Comparison of ENCODE assay signal across 8 cellular contexts in genomic region chr11:14645247-14645912, GRCh38. TPM values are rescaled to one million over a fixed set of nuclear protein-coding genes. Genes with fewer than 3 reads are reported as not detected.
A peak's percentile ranks its signal among the peaks of the same experiment; 100 is the strongest.
DNase-seq lines count a peak whose midpoint lies in the region; ATAC-seq, FAIRE-seq and TF ChIP-seq lines count a peak whose summit lies in the region.

No MANE protein-coding gene starts in this region.

- H3K9ac ChIP-seq in H1 (replicated peaks in 1 of 4; ENCODE audit: extremely low read depth in 1 of 4, low read depth in 3 of 4, low read length in 3 of 4) = no peak overlapping the region
- no peak overlapping the region for H3K9ac ChIP-seq in neuronal stem cell (ENCODE audit: low read depth, low read length, poor library complexity)

- no peak for TF ChIP-seq EP300 in H1 (IDR thresholded peaks at IDR 0.05; ENCODE audit: borderline replicate concordance in 1 of 2, low read depth in 2 of 2, low read length in 2 of 2)

- POLR2A ChIA-PET in activated CD4-positive, alpha-beta T cell treated with anti-CD3 and anti-CD28 coated beads for 36 hours (lab: Charles Lee) = interaction anchor here (0.9 to 1.9 kb wide), 10 partner anchors 8 to 261 kb away, joined by 3 to 7 read pairs (median 4); partner anchors contain the start of gene PSMA1
- POLR2A ChIA-PET in H1 (lab: Charles Lee; ENCODE audit: partially characterized antibody) = interaction anchor here (0.7 to 2.0 kb wide), 9 partner anchors 11 to 247 kb away, joined by 3 to 10 read pairs (median 5); partner anchors contain the start of gene CYP2R1

- H3K27me3 Mint-ChIP-seq in activated CD4-positive, alpha-beta T cell treated with anti-CD3 and anti-CD28 coated beads for 36 hours = no peaks in the 10 kb centered on the region

- H2BK15ac ChIP-seq in H1 (ENCODE audit: low read length) = no peak overlapping the region
- H2BK15ac ChIP-seq in neuronal stem cell (ENCODE audit: low read length) = no peak overlapping the region

- H3K4ac ChIP-seq in H1 (replicated peaks; ENCODE audit: insufficient read length, low read depth, low read length) (no peak overlapping the region), neuronal stem cell (ENCODE audit: low read length) (no peak overlapping the region)

- no peak for TF ChIP-seq POLR2A in H1 (IDR thresholded peaks at IDR 0.05; ENCODE audit: control extremely low read depth in 1 of 2, low read depth in 2 of 2, low read length in 2 of 2)

- no peaks in the 10 kb centered on the region for H3K79me1 ChIP-seq in H1 (ENCODE audit: low read depth, low read length)
- H3K79me1 ChIP-seq in neuronal stem cell (ENCODE audit: low read depth, low read length) = peaks cover 5% of the 10 kb centered on the region

- H4K20me1 ChIP-seq in H1 (replicated peaks in 1 of 2; ENCODE audit: control insufficient read depth in 1 of 2, insufficient read depth in 2 of 2, low read length in 2 of 2) = peaks cover 6 to 7% of the 10 kb centered on the region in 2 experiments

- H3K18ac ChIP-seq in H1 (ENCODE audit: extremely low read depth, low read length) (no peak overlapping the region), neuronal stem cell (ENCODE audit: low read length) (no peak overlapping the region)

- H3K4me1 Mint-ChIP-seq in activated CD4-positive, alpha-beta T cell treated with anti-CD3 and anti-CD28 coated beads for 36 hours = peaks cover 52% of the 10 kb centered on the region

- no peak overlapping the region for H2BK120ac ChIP-seq in H1 (replicated peaks; ENCODE audit: low read depth, low read length)
- H2BK120ac ChIP-seq in neuronal stem cell (ENCODE audit: low read depth, low read length) = no peak overlapping the region

- H3K4me1 ChIP-seq in H1 (replicated peaks in 1 of 4; ENCODE audit: control insufficient read depth in 3 of 4, insufficient read depth in 4 of 4, low read length in 3 of 4) (peaks cover 0 to 3% (median 0%) of the 10 kb centered on the region in 4 experiments; a peak in 2 of 7 replicates), neuronal stem cell (ENCODE audit: control insufficient read depth in 2 of 2, insufficient read depth in 1 of 2, low read depth in 1 of 2, low read length in 2 of 2) (peaks cover 3 to 5% of the 10 kb centered on the region in 2 donors)

- H2BK12ac ChIP-seq in H1 (ENCODE audit: low read depth, low read length) = no peak overlapping the region
- H2BK12ac ChIP-seq in neuronal stem cell (ENCODE audit: low read length) = no peak overlapping the region

- H3K4me3 Mint-ChIP-seq in activated CD4-positive, alpha-beta T cell treated with anti-CD3 and anti-CD28 coated beads for 36 hours = peak overlapping the region; percentile 75

- no peak overlapping the region for H2BK5ac ChIP-seq in H1 (ENCODE audit: low read depth, low read length)
- no peak overlapping the region for H2BK5ac ChIP-seq in neuronal stem cell (ENCODE audit: low read length)

- no peaks in the 10 kb centered on the region for H3K9me3 Mint-ChIP-seq in activated CD4-positive, alpha-beta T cell treated with anti-CD3 and anti-CD28 coated beads for 36 hours (ENCODE audit: low read depth)

- H3K23ac ChIP-seq in H1 (ENCODE audit: insufficient read length) (no peak overlapping the region), neuronal stem cell (ENCODE audit: low read depth, low read length, poor library complexity) (no peak overlapping the region)

- intact Hi-C loops in activated CD4-positive, alpha-beta T cell treated with anti-CD3 and anti-CD28 coated beads for 36 hours (cut with DNase I, micrococcal nuclease) = loop anchor here (1.0 to 10.0 kb wide), 11 partner anchors 52 to 427 kb away; partner anchors contain the start of genes PSMA1 (in 2 of the 2), CALCB (in 1 of the 2) and COPB1 (in 1 of the 2)

- H3K27ac Mint-ChIP-seq in activated CD4-positive, alpha-beta T cell treated with anti-CD3 and anti-CD28 coated beads for 36 hours = peak overlapping the region; percentile 89

- H3K27me3 ChIP-seq in H1 (replicated peaks in 1 of 4; ENCODE audit: control insufficient read depth in 3 of 4, extremely low read depth in 1 of 4, insufficient read depth in 3 of 4, low read length in 3 of 4) = peaks cover 2 to 30% (median 19%) of the 10 kb centered on the region in 4 experiments
- peaks cover 0 to 2% (median 0%) of the 10 kb centered on the region in 3 experiments for H3K27me3 ChIP-seq in neuronal stem cell (ENCODE audit: control insufficient read depth in 3 of 3, insufficient read depth in 3 of 3, low read depth in 1 of 3, low read length in 3 of 3)

- no peak overlapping the region for H2AK5ac ChIP-seq in H1 (ENCODE audit: low read depth, low read length)
- no peak overlapping the region for H2AK5ac ChIP-seq in neuronal stem cell (ENCODE audit: low read depth, low read length)

- no peak overlapping the region for H3K14ac ChIP-seq in H1 (ENCODE audit: insufficient read length)
- no peak overlapping the region for H3K14ac ChIP-seq in neuronal stem cell (ENCODE audit: low read length)

- no peak for TF ChIP-seq CTCF in H1 (IDR thresholded peaks at IDR 0.05; ENCODE audit: control extremely low read depth in 1 of 3, insufficient read depth in 1 of 3, low read depth in 1 of 3, low read length in 3 of 3)

- H3K79me2 ChIP-seq in H1 (ENCODE audit: control insufficient read depth in 1 of 2, insufficient read depth in 2 of 2, low read length in 2 of 2) = peaks cover 0 to 6% of the 10 kb centered on the region in 2 experiments; a peak in 2 of 4 replicates

- CTCF ChIA-PET in activated CD4-positive, alpha-beta T cell treated with anti-CD3 and anti-CD28 coated beads for 36 hours (lab: Charles Lee) = interaction anchor here (0.6 to 3.6 kb wide), 16 partner anchors 12 to 262 kb away, joined by 3 to 17 read pairs (median 5); partner anchors contain the start of gene CYP2R1
- CTCF ChIA-PET in H1 (lab: Charles Lee; ENCODE audit: partially characterized antibody) = interaction anchor here (0.6 to 1.9 kb wide), 9 partner anchors 8 to 571 kb away, joined by 3 to 8 read pairs (median 4); partner anchors contain the start of gene PSMA1

- peaks cover 41% of the 10 kb centered on the region for H3K36me3 Mint-ChIP-seq in activated CD4-positive, alpha-beta T cell treated with anti-CD3 and anti-CD28 coated beads for 36 hours (ENCODE audit: low read depth)

- H3K27ac ChIP-seq in H1 (ENCODE audit: low read depth, low read length) = no peak overlapping the region
- no peak overlapping the region for H3K27ac ChIP-seq in neuronal stem cell (replicated peaks; ENCODE audit: low read length)

- peak; percentile 55 for ATAC-seq in activated CD4-positive, alpha-beta T cell treated with anti-CD3 and anti-CD28 coated beads for 36 hours

- H4K8ac ChIP-seq in H1 (ENCODE audit: extremely low read depth, insufficient read depth, low read length) (no peak overlapping the region), neuronal stem cell (ENCODE audit: low read depth, low read length) (no peak overlapping the region)

- no peak overlapping the region for H3K56ac ChIP-seq in H1 (replicated peaks; ENCODE audit: insufficient read length, low read depth, low read length)

- FAIRE-seq in H1 (lab: Jason Lieb, UNC) = no peak

- H4K91ac ChIP-seq in H1 (replicated peaks; ENCODE audit: insufficient read length, low read length) (no peak overlapping the region), neuronal stem cell (ENCODE audit: low read depth, low read length, poor library complexity) (no peak overlapping the region)

- H2BK20ac ChIP-seq in H1 (ENCODE audit: low read length) = no peak overlapping the region

- peak overlapping the region; percentile 79 to 88 for H3K4me2 ChIP-seq in H1 (ENCODE audit: insufficient read depth in 1 of 2, low read depth in 2 of 2, low read length in 2 of 2)
- H3K4me2 ChIP-seq in neuronal stem cell (ENCODE audit: insufficient read depth, low read length, poor library complexity, severe bottlenecking) = peak overlapping the region; percentile 83

- H3K23me2 ChIP-seq in H1 (ENCODE audit: low read depth, low read length) = peaks cover 14% of the 10 kb centered on the region; the same call in 1 of the 2 replicates

- no peak for DNase-seq in activated CD4-positive, alpha-beta T cell treated with anti-CD3 and anti-CD28 coated beads for 36 hours
- no peak for DNase-seq in activated CD4-positive, alpha-beta T cell treated with anti-CD3 and anti-CD28 coated beads, Interleukin-2, amount 50 U/mL, for 1 hour
- DNase-seq in RPMI7951 (ENCODE audit: low read depth) (peak; percentile 10), H1 (ENCODE audit: low read depth in 1 of 2, low spot score in 2 of 2) (no peak), neuronal stem cell (ENCODE audit: low spot score) (no peak), NCI-H187 treated with DMSO at 0.1 percent for 48 hours (lab: John Stamatoyannopoulos, UW) (no peak), NCI-H1048 (lab: John Stamatoyannopoulos, UW) (no peak), activated gamma-delta T cell treated with Interleukin-2 at 50 U/mL for 16 hours (no peak)

- H3K4me3 ChIP-seq in H1 (ENCODE audit: extremely low read depth in 1 of 4, insufficient read depth in 2 of 4, low read depth in 3 of 4, low read length in 4 of 4) (peak overlapping the region; percentile 74 to 89 (median 76)), neuronal stem cell (ENCODE audit: low read length in 2 of 2) (peak overlapping the region; percentile 88 to 98)

- H2AFZ ChIP-seq in H1 (ENCODE audit: low read length) (no peak overlapping the region), neuronal stem cell (ENCODE audit: low read length) (peak overlapping the region; percentile 99)

- no peak overlapping the region for H4K5ac ChIP-seq in H1 (ENCODE audit: insufficient read length, low read depth, low read length)

- no peaks in the 10 kb centered on the region for H3K36me3 ChIP-seq in H1 (ENCODE audit: control insufficient read depth in 2 of 4, insufficient read depth in 4 of 4, low read length in 3 of 4)
- no peaks in the 10 kb centered on the region for H3K36me3 ChIP-seq in neuronal stem cell (replicated peaks in 1 of 2; ENCODE audit: control insufficient read depth in 2 of 2, insufficient read depth in 2 of 2, low read length in 2 of 2)

- WGBS in H1 (ENCODE audit: extremely low coverage in 1 of 2, insufficient coverage in 1 of 2, insufficient read length in 1 of 2, insufficient replicate concordance in 2 of 2, low coverage in 1 of 2, low lambda C conversion rate in 2 of 2, missing lambda C conversion rate in 1 of 2), 2 experiments = 16% methylated on average over 6 of the region's 6 CpGs; no CpG with 5 or more reads in 1 of the 2 experiments
- WGBS in neuronal stem cell (ENCODE audit: extremely low coverage in 2 of 2, insufficient read length in 2 of 2, insufficient replicate concordance in 1 of 2), 2 donors = no CpG with 5 or more reads among the region's 6 CpGs

- no peak for TF ChIP-seq RAD21 in H1 (IDR thresholded peaks at IDR 0.05 in 1 of 2, conservative IDR thresholded peaks at IDR 0.05 in 1 of 2; ENCODE audit: low read depth in 2 of 2, low read length in 2 of 2)

- no peaks in the 10 kb centered on the region for H3K9me3 ChIP-seq in H1 (ENCODE audit: insufficient read depth in 2 of 2, low read depth in 1 of 2, low read length in 1 of 2)
- no peaks in the 10 kb centered on the region for H3K9me3 ChIP-seq in neuronal stem cell (replicated peaks in 1 of 2; ENCODE audit: control insufficient read depth in 2 of 2, insufficient read depth in 1 of 2, low read depth in 1 of 2, low read length in 2 of 2)

RNA-seq across cellular contexts. Expression of gene PDE3B, which starts 1.8 kb away (rescaled TPM):
- total RNA-seq in activated CD4-positive, alpha-beta T cell treated with anti-CD3 and anti-CD28 coated beads for 36 hours = 10 to 100 TPM; 24.7 to 25.8 TPM
- total RNA-seq in RPMI7951 (2014; rRNA removed; shearing (Covaris generic)) = 0.10 TPM in 1 of 2 replicates, not detected in the other
- total RNA-seq in H1 (2021; fragmentation: NEBNext Ultra II Directional; extraction: Animal tissue kit (Norgen Biotek cat#: 25700)) = 9.9 and 10.9 TPM in 2 replicates
- 2.5 and 2.7 TPM in 2 replicates for polyA plus RNA-seq in H1 (2011; rRNA removed)
- 2.9 TPM for polyA plus RNA-seq in H1 (2011; cell fraction: cytosol; rRNA removed)
- 6.1 TPM for polyA plus RNA-seq in H1 (2011; cell fraction: nucleus; rRNA removed)
- polyA plus RNA-seq in H1 (2012, experiment 1 of 2) = 3.1 to 5.3 TPM (median 3.6 TPM) in 4 replicates
- 0.34 TPM for polyA plus RNA-seq in H1 (2012, experiment 2 of 2)
- polyA plus RNA-seq in H1 (2013, experiment 1 of 2) = 9.4 TPM
- 9.4 TPM for polyA plus RNA-seq in H1 (2013, experiment 2 of 2)
- 13.7 and 15.9 TPM in 2 replicates for polyA minus RNA-seq in H1 (2011; rRNA and poly(A)+ RNA removed)
- 7.3 TPM for polyA minus RNA-seq in H1 (2011; cell fraction: cytosol; rRNA and poly(A)+ RNA removed)
- 37.3 TPM for polyA minus RNA-seq in H1 (2011; cell fraction: nucleus; rRNA and poly(A)+ RNA removed)
- polyA plus RNA-seq in neuronal stem cell (2013, experiment 1 of 2) = 7.1 TPM
- 7.5 TPM for polyA plus RNA-seq in neuronal stem cell (2013, experiment 2 of 2)
